1 cellular context compared by ENCODE assay signal in the genomic region with DNA sequence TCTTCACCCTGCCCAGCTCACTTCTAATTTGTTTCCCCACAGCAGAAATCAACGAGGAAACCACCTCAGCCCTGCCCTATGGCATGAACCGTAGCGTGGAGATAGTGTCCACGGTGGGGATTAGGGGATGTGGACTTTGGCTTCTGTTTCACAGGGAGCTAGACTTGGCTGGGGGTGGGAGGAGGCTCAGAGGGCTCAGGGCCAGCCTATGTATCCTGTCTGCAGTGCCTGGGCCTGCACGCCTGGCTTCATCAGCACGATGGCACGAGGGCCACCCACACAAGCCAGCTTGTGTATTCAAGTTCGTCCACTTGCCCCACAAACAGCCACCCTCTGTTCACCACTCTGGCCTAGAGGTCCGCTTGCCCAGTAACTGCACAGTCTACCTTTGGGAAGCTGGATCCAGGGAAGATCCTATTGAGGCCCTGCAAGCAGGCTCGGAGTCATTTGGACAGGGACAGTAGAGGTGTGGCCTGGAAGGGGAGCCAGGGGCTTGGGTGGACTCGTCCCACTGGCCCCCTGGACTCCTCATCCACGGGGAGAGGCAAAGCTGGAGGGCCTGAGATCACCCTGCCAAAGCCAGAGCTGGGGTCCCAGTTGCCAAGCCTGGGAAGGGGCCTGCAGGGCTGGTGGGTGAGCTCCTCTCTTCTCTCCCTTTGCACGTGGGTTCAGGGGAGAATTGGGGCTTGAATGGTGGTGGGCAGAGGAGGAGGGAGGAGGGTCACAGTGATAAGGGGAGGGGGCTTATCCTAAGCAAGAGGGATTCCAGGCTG.
TF ChIP-seq lines count a peak whose summit lies in the region.

No MANE protein-coding gene starts in this region.

TF ChIP-seq in GM12891, 5 proteins besides CTCF, POLR2A, EP300 and RAD21:
- no peak for TF ChIP-seq POU2F2 (IDR thresholded peaks at IDR 0.05; ENCODE audit: low read depth, low read length)
- TF ChIP-seq TAF1 (IDR thresholded peaks at IDR 0.05; ENCODE audit: low read depth, low read length): no peak
- TF ChIP-seq POLR2AphosphoS5 (IDR thresholded peaks at IDR 0.05; ENCODE audit: low read depth, low read length): no peak
- no peak for TF ChIP-seq PAX5 (IDR thresholded peaks at IDR 0.05; ENCODE audit: insufficient read depth, low read length, severe bottlenecking)
- no peak for TF ChIP-seq SPI1 (IDR thresholded peaks at IDR 0.05; ENCODE audit: low read depth, low read length)
